Comparison of ENCODE assay signal across 1 cellular context in the genomic region with DNA sequence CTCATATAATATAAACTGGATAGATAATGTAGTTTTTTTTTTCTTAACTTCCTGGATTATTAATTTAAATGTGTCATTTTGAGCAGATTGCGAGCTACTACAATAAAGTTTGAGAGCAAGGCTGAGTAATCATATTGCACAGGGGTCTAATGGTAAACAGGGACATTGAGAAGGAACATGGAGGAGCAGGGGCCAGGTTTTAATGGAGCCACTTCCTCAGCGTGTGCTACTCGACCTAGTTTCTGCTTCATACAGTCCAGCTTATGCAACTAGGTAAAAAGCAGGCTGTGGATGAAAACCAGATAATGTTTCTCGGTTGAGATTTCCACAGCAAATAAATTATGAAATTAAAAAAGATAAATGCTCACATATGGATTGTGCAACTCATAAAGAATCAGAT.
TF ChIP-seq lines count a peak whose summit lies in the region.

No MANE protein-coding gene starts in this region.

TF ChIP-seq in IMR-90, 13 proteins besides CTCF, POLR2A, EP300 and RAD21 (continued from another document):
- TF ChIP-seq, protein P1, sequence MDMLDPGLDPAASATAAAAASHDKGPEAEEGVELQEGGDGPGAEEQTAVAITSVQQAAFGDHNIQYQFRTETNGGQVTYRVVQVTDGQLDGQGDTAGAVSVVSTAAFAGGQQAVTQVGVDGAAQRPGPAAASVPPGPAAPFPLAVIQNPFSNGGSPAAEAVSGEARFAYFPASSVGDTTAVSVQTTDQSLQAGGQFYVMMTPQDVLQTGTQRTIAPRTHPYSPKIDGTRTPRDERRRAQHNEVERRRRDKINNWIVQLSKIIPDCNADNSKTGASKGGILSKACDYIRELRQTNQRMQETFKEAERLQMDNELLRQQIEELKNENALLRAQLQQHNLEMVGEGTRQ (IDR thresholded peaks at IDR 0.05; ENCODE audit: low read depth, low read length) = no peak
- TF ChIP-seq NFE2L2 (IDR thresholded peaks at IDR 0.05; ENCODE audit: low read depth, low read length) (no peak), FOS (IDR thresholded peaks at IDR 0.05; ENCODE audit: low read depth, low read length) (no peak), SMC3 (IDR thresholded peaks at IDR 0.05; ENCODE audit: low read depth, low read length) (no peak)
